ENCODE assay signal across 11 cellular contexts in genomic region chr2:178114462-178114861, GRCh38. TPM values are rescaled to one million over a fixed set of nuclear protein-coding genes. Genes with fewer than 3 reads are reported as not detected.
DNase-seq lines count a peak whose midpoint lies in the region; ATAC-seq and TF ChIP-seq lines count a peak whose summit lies in the region.
"Had no signal": no experiment of that assay in that cellular context is flagged by ENCODE, and none has a peak within 500 bp of the region (broad histone marks: within the 10 kb centered on the region; RNA-seq: fewer than 3 reads in every experiment).

No MANE protein-coding gene starts in this region.

- H3K9me3 ChIP-seq in A673 (ENCODE audit: low read depth, low read length, poor library complexity, severe bottlenecking) = no peaks in the 10 kb centered on the region

- no peak for DNase-seq in central memory CD8-positive, alpha-beta T cell (ENCODE audit: low spot score in 2 of 2)
- no peak for DNase-seq in activated effector memory CD4-positive, alpha-beta T cell treated with Interleukin-2 at 50 U/mL for 16 hours
- DNase-seq in DMS53 treated with DMSO at 0.1 percent for 48 hours (lab: John Stamatoyannopoulos, UW; ENCODE audit: unreplicated experiment) (no peak), A673 (ENCODE audit: low spot score) (no peak), DMS79 (lab: John Stamatoyannopoulos, UW) (no peak)
- DNase-seq: foreskin melanocyte; NCI-H510A; stimulated activated CD4-positive, alpha-beta T cell treated with anti-CD3 and anti-CD28 coated beads, Interleukin-1b, Interleukin-23, amount 100 ng/mL, for 48 hours had no signal

- H3K36me3 ChIP-seq in A673 (ENCODE audit: insufficient read depth, low read length, poor library complexity, severe bottlenecking) = no peaks in the 10 kb centered on the region

- H3K4me3 Mint-ChIP-seq in central memory CD8-positive, alpha-beta T cell = peak overlapping the region; percentile 25

- H3K4me3 ChIP-seq in A673 (ENCODE audit: low read depth, low read length, poor library complexity, severe bottlenecking) = no peak overlapping the region

- H3K27ac Mint-ChIP-seq in central memory CD8-positive, alpha-beta T cell (ENCODE audit: low read depth) = peak overlapping the region; percentile 67

- no peak overlapping the region for H3K27ac ChIP-seq in A673 (ENCODE audit: low read depth, low read length, poor library complexity, severe bottlenecking)

- H3K27me3 ChIP-seq in A673 (replicated peaks; ENCODE audit: insufficient read depth, low read depth, low read length, poor library complexity) = no peaks in the 10 kb centered on the region

- ATAC-seq in GM18858 (IDR thresholded peaks at IDR 0.05; ENCODE audit: unreplicated experiment) = peak; percentile 39
- peak; percentile 54 for ATAC-seq in GM21515 (IDR thresholded peaks at IDR 0.05; ENCODE audit: unreplicated experiment)
- peak; percentile 37 for ATAC-seq in HG03196 (IDR thresholded peaks at IDR 0.05; ENCODE audit: unreplicated experiment)
- ATAC-seq in central memory CD8-positive, alpha-beta T cell (replicated peaks; ENCODE audit: extremely low read depth, poor library complexity, severe bottlenecking) = no peak

- H3K27me3 Mint-ChIP-seq in central memory CD8-positive, alpha-beta T cell = no peaks in the 10 kb centered on the region

- H3K9me3 Mint-ChIP-seq in central memory CD8-positive, alpha-beta T cell = no peaks in the 10 kb centered on the region

- H3K4me1 ChIP-seq in A673 (ENCODE audit: insufficient read depth, low read length, poor library complexity, severe bottlenecking) = peaks cover 5% of the 10 kb centered on the region

- TF ChIP-seq CTCF in A673 (conservative IDR thresholded peaks at IDR 0.05; ENCODE audit: low read depth, low read length) = no peak

- BruUV-seq in A673 (replicated peaks; lab: Mats Ljungman, UMichigan) = no TSS peak

- H3K4me1 Mint-ChIP-seq in central memory CD8-positive, alpha-beta T cell = peaks cover 28% of the 10 kb centered on the region

- peaks cover 18% of the 10 kb centered on the region for H3K36me3 Mint-ChIP-seq in central memory CD8-positive, alpha-beta T cell (ENCODE audit: insufficient read depth)

- POLR2A ChIA-PET in A673 (lab: Charles Lee; ENCODE audit: low non-redundant PET) = no interaction called here

- CTCF ChIA-PET in A673 (lab: Charles Lee) = no interaction called here

- intact Hi-C loops in A673 (cut with micrococcal nuclease; ENCODE audit: unreplicated experiment) = loop anchor here (5.0 kb wide), 1 partner anchor 283 kb away; no protein-coding TSS in a partner anchor

RNA-seq across cellular contexts. Expression of gene RBM45, which starts 2.2 kb away (rescaled TPM):
- total RNA-seq in A673 (2021) = 18.7 and 19.0 TPM in 2 replicates

RNA-seq across cellular contexts. Expression of gene PDE11A, which starts 41.9 kb away (rescaled TPM):
- total RNA-seq in A673 (2021) = not detected in 2 replicates
